In the genomic region with DNA sequence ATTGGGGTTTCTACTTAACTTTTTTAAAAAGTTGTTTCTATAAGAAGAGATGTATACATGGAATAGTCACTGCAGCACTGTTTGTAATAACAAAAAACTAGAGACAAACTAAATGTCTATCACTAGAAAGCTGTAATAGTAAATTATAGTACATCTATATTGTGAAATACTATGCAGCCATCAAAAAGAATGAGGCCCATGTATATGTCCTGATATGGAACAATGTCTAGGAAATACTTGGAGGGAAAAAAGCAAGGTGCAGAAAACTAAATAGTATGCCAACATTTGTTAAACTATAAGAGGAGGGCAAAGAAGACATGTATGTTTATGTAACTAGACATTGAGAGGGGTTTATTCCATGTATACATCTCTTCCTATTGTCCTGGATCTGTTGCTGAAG, we compare ENCODE assay signal across 23 cellular contexts. TPM values are rescaled to one million over a fixed set of nuclear protein-coding genes. Genes with fewer than 3 reads are reported as not detected.
DNase-seq lines count a peak whose midpoint lies in the region; ATAC-seq, FAIRE-seq and TF ChIP-seq lines count a peak whose summit lies in the region.
"Had no signal": no experiment of that assay in that cellular context is flagged by ENCODE, and none has a peak within 500 bp of the region (broad histone marks: within the 10 kb centered on the region; RNA-seq: fewer than 3 reads in every experiment).

No MANE protein-coding gene starts in this region.

- H3K27me3 ChIP-seq in K562 (ENCODE audit: control insufficient read depth in 2 of 2, insufficient read depth in 2 of 2, low read length in 2 of 2) = no peaks in the 10 kb centered on the region
- no peaks in the 10 kb centered on the region for H3K27me3 ChIP-seq in vagina
- H3K27me3 ChIP-seq: BLaER1 treated with 17β-estradiol and CSF1 and Interleukin-3, amounts not matched to agents 10 nM and 100 nM had no signal

- no TSS peak for BruUV-seq in K562 (replicated peaks; lab: Mats Ljungman, UMichigan)

- no peak for DNase-seq in activated T-cell treated with anti-CD3 and anti-CD28 coated beads, Interleukin-2, amount 50 U/mL, for 72 hours
- DNase-seq in activated T-cell treated with anti-CD3 and anti-CD28 coated beads for 4 hours (no peak), K562 (ENCODE audit: extremely low read depth in 1 of 4, low spot score in 3 of 4) (no peak), vagina (ENCODE audit: extremely low spot score in 2 of 2) (no peak), DMS153 (lab: John Stamatoyannopoulos, UW) (no peak)
- DNase-seq: Caco-2; Calu3; CD4-positive, alpha-beta T cell; CD8-positive, alpha-beta T cell; DMS53; DMS79; DND-41; EL; GDM1 had no signal

- POLR2A ChIA-PET in K562 (lab: Yijun Ruan, JAX) = no interaction called here

- peaks cover 16% of the 10 kb centered on the region for H4K20me1 ChIP-seq in K562 (replicated peaks; ENCODE audit: control insufficient read depth, insufficient read depth, low read length)

- H3K9me3 ChIP-seq in K562 (replicated peaks; ENCODE audit: control insufficient read depth, insufficient read depth, low read depth, low read length) = no peaks in the 10 kb centered on the region
- H3K9me3 ChIP-seq in vagina = no peaks in the 10 kb centered on the region
- H3K9me3 ChIP-seq: A549; BLaER1 treated with 17β-estradiol and CSF1 and Interleukin-3, amounts not matched to agents 10 nM and 100 nM; Caco-2 had no signal

- no peaks in the 10 kb centered on the region for H3K36me3 ChIP-seq in K562 (ENCODE audit: control insufficient read depth, insufficient read depth, low read length)
- H3K36me3 ChIP-seq in vagina = no peaks in the 10 kb centered on the region
- H3K36me3 ChIP-seq: BLaER1 treated with 17β-estradiol and CSF1 and Interleukin-3, amounts not matched to agents 10 nM and 100 nM had no signal

- no peak for TF ChIP-seq RAD21 in K562 (CRISPR knock-in tag; conservative IDR thresholded peaks at IDR 0.05 in 1 of 2, IDR thresholded peaks at IDR 0.05 in 1 of 2)

- H3K9ac ChIP-seq in K562 (ENCODE audit: insufficient read depth in 1 of 2, low read depth in 2 of 2, low read length in 2 of 2) = no peak overlapping the region
- H3K9ac ChIP-seq: BLaER1 treated with 17β-estradiol and CSF1 and Interleukin-3, amounts not matched to agents 10 nM and 100 nM had no signal

- no peaks in the 10 kb centered on the region for H3K27me3 Mint-ChIP-seq in activated T-cell treated with anti-CD3 and anti-CD28 coated beads, Interleukin-2, amount 50 U/mL, for 72 hours (ENCODE audit: low read depth)
- H3K27me3 Mint-ChIP-seq: B cell; CD4-positive, alpha-beta T cell had no signal

- H3K4me3 Mint-ChIP-seq in activated T-cell treated with anti-CD3 and anti-CD28 coated beads, Interleukin-2, amount 50 U/mL, for 72 hours = no peak overlapping the region
- H3K4me3 Mint-ChIP-seq: B cell; CD8-positive, alpha-beta T cell had no signal

- no peak for TF ChIP-seq EP300 in K562 (IDR thresholded peaks at IDR 0.05; ENCODE audit: low read length)

- H2AFZ ChIP-seq in K562 (ENCODE audit: low read depth, low read length) = no peak overlapping the region

- H3K4me1 ChIP-seq in K562 (replicated peaks in 1 of 2; ENCODE audit: control insufficient read depth in 2 of 2, insufficient read depth in 2 of 2, low read length in 2 of 2) = peaks cover 2 to 14% of the 10 kb centered on the region in 2 experiments; a peak in 3 of 5 replicates
- peaks cover 18% of the 10 kb centered on the region for H3K4me1 ChIP-seq in vagina

- CTCF ChIA-PET in K562 (lab: Yijun Ruan, JAX; ENCODE audit: low intra/inter-chr PET ratio) = no interaction called here

- H3K27ac ChIP-seq in K562 (ENCODE audit: extremely low read depth, low read depth, low read length) (no peak overlapping the region), vagina (no peak overlapping the region)
- H3K27ac ChIP-seq: 22Rv1; A549; BLaER1 treated with 17β-estradiol and CSF1 and Interleukin-3, amounts not matched to agents 10 nM and 100 nM; C4-2B had no signal

- no peak overlapping the region for H3K4me2 ChIP-seq in K562 (ENCODE audit: insufficient read depth, low read length)
- H3K4me2 ChIP-seq: A549; BLaER1 treated with 17β-estradiol and CSF1 and Interleukin-3, amounts not matched to agents 10 nM and 100 nM had no signal

- no peaks in the 10 kb centered on the region for H3K9me3 Mint-ChIP-seq in activated T-cell treated with anti-CD3 and anti-CD28 coated beads, Interleukin-2, amount 50 U/mL, for 72 hours
- H3K9me3 Mint-ChIP-seq: CD4-positive, alpha-beta T cell; CD8-positive, alpha-beta T cell had no signal

- H3K9me1 ChIP-seq in K562 (ENCODE audit: control insufficient read depth, insufficient read depth, low read length) = no peaks in the 10 kb centered on the region

- H3K27ac Mint-ChIP-seq in activated T-cell treated with anti-CD3 and anti-CD28 coated beads, Interleukin-2, amount 50 U/mL, for 72 hours = peak overlapping the region; percentile 51
- H3K27ac Mint-ChIP-seq: CD4-positive, alpha-beta T cell; CD8-positive, alpha-beta T cell had no signal

- H3K4me1 Mint-ChIP-seq in activated T-cell treated with anti-CD3 and anti-CD28 coated beads, Interleukin-2, amount 50 U/mL, for 72 hours (ENCODE audit: low read depth) = peaks cover 39% of the 10 kb centered on the region

- no peak for FAIRE-seq in K562 (lab: Jason Lieb, UNC)
- FAIRE-seq: A549, D721Med, GM12878, GM12892, GM19239 had no signal

- peaks cover 0 to 2% of the 10 kb centered on the region in 2 donors for H3K36me3 Mint-ChIP-seq in activated T-cell treated with anti-CD3 and anti-CD28 coated beads, Interleukin-2, amount 50 U/mL, for 72 hours (ENCODE audit: insufficient read depth in 2 of 2)

- ATAC-seq in activated T-cell treated with anti-CD3 and anti-CD28 coated beads, Interleukin-2, amount 50 U/mL, for 72 hours (replicated peaks in 1 of 2) = no peak
- no peak for ATAC-seq in K562
- ATAC-seq: A549; CD8-positive, alpha-beta T cell; GM12878 had no signal

- intact Hi-C loops in K562 (cut with micrococcal nuclease) = loop anchor here (5.0 kb wide), 1 partner anchor 447 kb away; no protein-coding TSS in a partner anchor
- intact Hi-C loops in vagina (cut with DNase I) = loop anchor here (5.0 kb wide), 1 partner anchor 173 kb away; no protein-coding TSS in a partner anchor

- no peak for TF ChIP-seq POLR2A in K562 (conservative IDR thresholded peaks at IDR 0.05)
- no peak for TF ChIP-seq POLR2A in vagina (IDR thresholded peaks at IDR 0.05)

- no peak for TF ChIP-seq CTCF in K562 (IDR thresholded peaks at IDR 0.05 in 2 of 3, conservative IDR thresholded peaks at IDR 0.05 in 1 of 3; ENCODE audit: insufficient read depth in 2 of 3, low read depth in 1 of 3, low read length in 3 of 3)
- no peak for TF ChIP-seq CTCF in vagina (IDR thresholded peaks at IDR 0.05)

- H3K79me2 ChIP-seq in K562 (ENCODE audit: control insufficient read depth, insufficient read depth, low read length) = peaks cover 26% of the 10 kb centered on the region

- in situ Hi-C loops in K562 (cut with MboI) = no loop called here

- no peak overlapping the region for H3K4me3 ChIP-seq in K562
- H3K4me3 ChIP-seq in vagina = no peak overlapping the region
- H3K4me3 ChIP-seq: A549; BLaER1 treated with 17β-estradiol and CSF1 and Interleukin-3, amounts not matched to agents 10 nM and 100 nM; GM12878 had no signal

TF ChIP-seq in K562, 482 proteins besides CTCF, POLR2A, EP300 and RAD21 (continues in another document):
- TF ChIP-seq RBM25 (IDR thresholded peaks at IDR 0.05; ENCODE audit: low read depth, low read length, severe bottlenecking) (peak; percentile 73), TAF15 (IDR thresholded peaks at IDR 0.05; ENCODE audit: low read depth, low read length) (no peak), RBM15 (IDR thresholded peaks at IDR 0.05; ENCODE audit: insufficient read depth, low read length) (no peak), ETV5 (CRISPR knock-in tag; IDR thresholded peaks at IDR 0.05; ENCODE audit: low read depth) (no peak), PRMT5 (CRISPR knock-in tag; IDR thresholded peaks at IDR 0.05) (no peak)

RNA-seq across cellular contexts. Expression of a gene that starts 2.9 kb away (rescaled TPM):
- total RNA-seq in activated T-cell treated with anti-CD3 and anti-CD28 coated beads, Interleukin-2, amount 50 U/mL, for 72 hours = 10 to 100 TPM; 56.2 to 63.7 TPM
- 10.7 and 28.6 TPM in 2 replicates for total RNA-seq in K562 (2011; cell fraction: chromatin; rRNA removed; ENCODE audit: low replicate concordance)
- 6.7 and 7.6 TPM in 2 replicates for total RNA-seq in K562 (2011; cell fraction: nucleolus; rRNA removed)
- 20.8 and 42.9 TPM in 2 replicates for total RNA-seq in K562 (2011; cell fraction: nucleoplasm; rRNA removed)
- total RNA-seq in K562 (2014; rRNA removed) = 10.3 and 11.8 TPM in 2 replicates
- total RNA-seq in K562 (2014; rRNA removed; fragmentation: Illumina TruSeq; extraction: Trizol) = 25.5 and 26.8 TPM in 2 replicates
- total RNA-seq in K562 (2015; rRNA removed; fragmentation: Illumina TruSeq; extraction: Trizol) = 23.6 and 25.4 TPM in 2 replicates
- total RNA-seq in K562 (2021) = 41.8 and 48.4 TPM in 2 replicates
- polyA plus RNA-seq in K562 (2011; rRNA removed) = 17.6 and 19.8 TPM in 2 replicates
- 4.0 and 10.5 TPM in 2 replicates for polyA plus RNA-seq in K562 (2011; cell fraction: cytosol; rRNA removed)
- 11.3 and 16.5 TPM in 2 replicates for polyA plus RNA-seq in K562 (2011; cell fraction: nucleus; rRNA removed)
- polyA plus RNA-seq in K562 (2012) = 30.3 and 32.9 TPM in 2 replicates
- polyA plus RNA-seq in K562 (2014; fragmentation: Illumina TruSeq; extraction: Trizol) = 32.4 and 35.8 TPM in 2 replicates
- 10 to 100 TPM; 20.2 to 20.9 TPM for polyA plus RNA-seq in K562 (2014; fragmentation: Nextera tagmentation; extraction: Ambion mirVana)
- polyA plus RNA-seq in K562 (2014; rRNA removed) = 15.9 and 16.7 TPM in 2 replicates
- 14.8 and 18.2 TPM in 2 replicates for polyA minus RNA-seq in K562 (2011; rRNA and poly(A)+ RNA removed)
- 12.5 and 15.7 TPM in 2 replicates for polyA minus RNA-seq in K562 (2011; cell fraction: cytosol; rRNA and poly(A)+ RNA removed)
- 10.0 and 16.6 TPM in 2 replicates for polyA minus RNA-seq in K562 (2011; cell fraction: nucleus; rRNA and poly(A)+ RNA removed)
- total RNA-seq in vagina = 29.0 TPM
